In genomic region chr6:37171970-37172812, GRCh38 we compare ENCODE assay signal across 1 cellular context.
TF ChIP-seq lines count a peak whose summit lies in the region.

No MANE protein-coding gene starts in this region.

TF ChIP-seq in HepG2, 621 proteins besides CTCF, POLR2A, EP300 and RAD21 (continued from another document):
- peak; percentile 62; the same call in 1 of the 2 replicates for TF ChIP-seq ZNF281 (CRISPR knock-in tag; IDR thresholded peaks at IDR 0.05; ENCODE audit: borderline replicate concordance)
- peak; percentile 33; the same call in 1 of the 2 replicates for TF ChIP-seq HIC2 (CRISPR knock-in tag; IDR thresholded peaks at IDR 0.05; ENCODE audit: low read depth)
- peak; percentile 22; the same call in 1 of the 2 replicates for TF ChIP-seq ZBTB10 (CRISPR knock-in tag; IDR thresholded peaks at IDR 0.05; ENCODE audit: borderline replicate concordance)
- TF ChIP-seq CREB1 (IDR thresholded peaks at IDR 0.05) = peak; percentile 44; the same call in 1 of the 2 replicates
- peak; percentile 67; the same call in 1 of the 2 replicates for TF ChIP-seq CREB1 (CRISPR knock-in tag; IDR thresholded peaks at IDR 0.05)
- TF ChIP-seq ZNF782 (CRISPR knock-in tag; IDR thresholded peaks at IDR 0.05; ENCODE audit: borderline replicate concordance) = no peak
- peak; percentile 72 for TF ChIP-seq IRF2 (CRISPR knock-in tag; IDR thresholded peaks at IDR 0.05)
- TF ChIP-seq SOX13 (IDR thresholded peaks at IDR 0.05) = peak; percentile 80
- TF ChIP-seq SOX13 (CRISPR knock-in tag; conservative IDR thresholded peaks at IDR 0.05 in 1 of 2, IDR thresholded peaks at IDR 0.05 in 1 of 2) = peak; percentile 89 to 95
- peak; percentile 75; the same call in 1 of the 2 replicates for TF ChIP-seq TBX3 (IDR thresholded peaks at IDR 0.05; ENCODE audit: borderline replicate concordance)
- no peak for TF ChIP-seq TBP (CRISPR knock-in tag; IDR thresholded peaks at IDR 0.05)
- no peak for TF ChIP-seq ZUFSP (CRISPR knock-in tag; IDR thresholded peaks at IDR 0.05; ENCODE audit: borderline replicate concordance)
- TF ChIP-seq ZNF800 (CRISPR knock-in tag; IDR thresholded peaks at IDR 0.05) = peak; percentile 72
- TF ChIP-seq SIN3B (IDR thresholded peaks at IDR 0.05; ENCODE audit: low read length) = no peak; the same call in 1 of the 2 replicates
- TF ChIP-seq RAD51 (IDR thresholded peaks at IDR 0.05; ENCODE audit: borderline replicate concordance) = peak; percentile 83
- TF ChIP-seq BRCA1 (CRISPR knock-in tag; IDR thresholded peaks at IDR 0.05) = peak; percentile 71; the same call in 1 of the 2 replicates
- TF ChIP-seq ZFY (CRISPR knock-in tag; IDR thresholded peaks at IDR 0.05) = 0 out of 2 replicates have a peak, but pooled peaks have one; percentile 11
- peak; percentile 92 for TF ChIP-seq ZNF362 (CRISPR knock-in tag; IDR thresholded peaks at IDR 0.05; ENCODE audit: borderline replicate concordance)
- TF ChIP-seq ZNF12 (CRISPR knock-in tag; IDR thresholded peaks at IDR 0.05) = peak; percentile 50; the same call in 1 of the 2 replicates
- TF ChIP-seq ZNF225 (CRISPR knock-in tag; IDR thresholded peaks at IDR 0.05) = no peak
- TF ChIP-seq ELF4 (CRISPR knock-in tag; IDR thresholded peaks at IDR 0.05; ENCODE audit: borderline replicate concordance) = 0 out of 2 replicates have a peak, but pooled peaks have one; percentile 20
- TF ChIP-seq ZNF333 (CRISPR knock-in tag; IDR thresholded peaks at IDR 0.05; ENCODE audit: borderline replicate concordance) = no peak
- TF ChIP-seq ZNF607 (CRISPR knock-in tag; IDR thresholded peaks at IDR 0.05; ENCODE audit: borderline replicate concordance) = peak; percentile 62; the same call in 1 of the 2 replicates
- 0 out of 2 replicates have a peak, but pooled peaks have one; percentile 32 for TF ChIP-seq ZNF230 (CRISPR knock-in tag; IDR thresholded peaks at IDR 0.05)
- peak; percentile 69; the same call in 1 of the 2 replicates for TF ChIP-seq BORCS8-MEF2B (CRISPR knock-in tag; IDR thresholded peaks at IDR 0.05)
- 0 out of 2 replicates have a peak, but pooled peaks have one; percentile 15 for TF ChIP-seq ATF3 (CRISPR knock-in tag; IDR thresholded peaks at IDR 0.05)
- 0 out of 2 replicates have a peak, but pooled peaks have one; percentile 40 for TF ChIP-seq ZNF329 (CRISPR knock-in tag; IDR thresholded peaks at IDR 0.05; ENCODE audit: low read depth)
- TF ChIP-seq FOSL1 (CRISPR knock-in tag; IDR thresholded peaks at IDR 0.05; ENCODE audit: borderline replicate concordance) = 0 out of 2 replicates have a peak, but pooled peaks have one; percentile 48
- TF ChIP-seq SMAD3 (CRISPR knock-in tag; IDR thresholded peaks at IDR 0.05) = 0 out of 2 replicates have a peak, but pooled peaks have one; percentile 65
- TF ChIP-seq SALL1 (CRISPR knock-in tag; IDR thresholded peaks at IDR 0.05) = peak; percentile 87
- peak; percentile 79; the same call in 1 of the 2 replicates for TF ChIP-seq MYPOP (CRISPR knock-in tag; IDR thresholded peaks at IDR 0.05)
- no peak for TF ChIP-seq GLMP (CRISPR knock-in tag; IDR thresholded peaks at IDR 0.05; ENCODE audit: borderline replicate concordance)
- TF ChIP-seq HMG20B (CRISPR knock-in tag; conservative IDR thresholded peaks at IDR 0.05) = peak; percentile 54; the same call in 1 of the 2 replicates
- peak; percentile 97 for TF ChIP-seq TCF7L2 (IDR thresholded peaks at IDR 0.05; ENCODE audit: low read depth, low read length)
